8 cellular contexts compared by ENCODE assay signal in the genomic region with DNA sequence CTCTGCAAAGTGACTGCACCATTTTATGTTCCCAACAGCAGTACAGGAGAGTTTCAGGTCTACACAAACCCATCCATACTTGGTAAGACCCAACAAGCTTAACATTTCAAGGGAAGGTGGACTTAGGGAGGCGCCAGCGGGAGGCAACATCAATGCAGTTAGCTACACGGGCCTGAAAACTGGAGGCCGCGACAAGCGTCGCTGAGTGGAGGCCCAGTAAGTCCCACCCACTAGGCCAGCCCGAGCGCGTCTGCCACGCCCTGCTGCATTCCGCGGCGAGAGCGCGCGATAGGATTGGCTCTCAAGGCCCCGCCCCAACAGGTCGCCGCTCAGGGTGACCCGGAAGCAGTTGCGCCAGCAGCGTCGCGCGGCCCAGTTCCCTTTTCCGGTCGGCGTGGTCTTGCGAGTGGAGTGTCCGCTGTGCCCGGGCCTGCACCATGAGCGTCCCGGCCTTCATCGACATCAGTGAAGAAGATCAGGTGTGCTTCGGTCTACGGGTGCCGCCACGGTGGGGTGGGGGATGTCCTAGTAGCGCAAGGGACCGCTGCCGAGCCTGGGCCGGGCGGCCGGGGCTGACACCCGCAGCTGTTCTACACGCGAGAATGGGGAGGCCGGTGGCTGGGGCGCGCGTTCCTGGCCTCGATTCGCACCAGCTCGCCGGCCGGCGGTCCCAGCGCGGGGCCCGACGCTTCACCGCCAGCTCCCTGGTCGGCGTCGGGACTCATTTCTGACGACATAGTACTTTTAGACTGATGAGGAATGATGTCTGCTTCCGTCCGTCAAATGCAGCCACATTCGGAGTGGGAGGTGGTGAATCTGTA. TPM values are rescaled to one million over a fixed set of nuclear protein-coding genes. Genes with fewer than 3 reads are reported as not detected.
DNase-seq lines count a peak whose midpoint lies in the region; ATAC-seq and TF ChIP-seq lines count a peak whose summit lies in the region.

TSS of gene EIF3M (plus strand) at position 381 of the 821 bp plus-strand sequence. CDS start at position 438, 57 bp downstream.

- TF ChIP-seq CTCF in PC-9 (conservative IDR thresholded peaks at IDR 0.05), result no peak

- peak; percentile 97 for ATAC-seq in GM21619 (IDR thresholded peaks at IDR 0.05; ENCODE audit: unreplicated experiment)

- H4K20me1 ChIP-seq in PC-9 (ENCODE audit: insufficient read depth), result peaks cover 41% of the 10 kb centered on the region

- H3K9ac ChIP-seq in mucosa of stomach (ENCODE audit: low read length), result peak within 1 kb of the TSS; percentile 87

- H3K27ac ChIP-seq in PC-9, result peak within 1 kb of the TSS; percentile 83

- peak within 1 kb of the TSS; percentile 91 for H3K4me3 ChIP-seq in Jurkat, Clone E6-1 (ENCODE audit: low read length)
- H3K4me3 ChIP-seq in PC-9, result peak within 1 kb of the TSS; percentile 92
- peak within 1 kb of the TSS; percentile 87 for H3K4me3 ChIP-seq in mucosa of stomach (ENCODE audit: low read length)

- H3K9me3 ChIP-seq in PC-9 (ENCODE audit: insufficient read depth, low read depth), result no peaks in the 10 kb centered on the region
- no peaks in the 10 kb centered on the region for H3K9me3 ChIP-seq in mucosa of stomach (ENCODE audit: control insufficient read depth, low read length)

- H3K36me3 ChIP-seq in PC-9 (ENCODE audit: low read depth) (peaks cover 14% of the 10 kb centered on the region), mucosa of stomach (ENCODE audit: control insufficient read depth, insufficient read depth, low read length) (no peaks in the 10 kb centered on the region)

- H3K79me2 ChIP-seq in PC-9 (ENCODE audit: low read depth), result peaks cover 54% of the 10 kb centered on the region

- peaks cover 15% of the 10 kb centered on the region for H3F3A ChIP-seq in PC-9 (ENCODE audit: insufficient read depth, low read depth)

- H2AFZ ChIP-seq in PC-9, result peak within 1 kb of the TSS; percentile 96

- peak; percentile 88 for DNase-seq in DMS153 (lab: John Stamatoyannopoulos, UW)
- DNase-seq in Jurkat, Clone E6-1 (ENCODE audit: low read depth, low spot score), result peak; percentile 96
- peak; percentile 92 to 97 for DNase-seq in PC-9
- peak; percentile 94 for DNase-seq in activated T-cell treated with anti-CD3 and anti-CD28 coated beads, Interleukin-2, amount 50 U/mL, for 1 hour
- DNase-seq in erythroblast (lab: John Stamatoyannopoulos, UW), result peak; percentile 98 to 99
- DNase-seq in stimulated activated CD8-positive, alpha-beta memory T cell treated with anti-CD3 and anti-CD28 coated beads, Interleukin-7, amount 100 ng/mL, for 1 hour (ENCODE audit: low read depth in 2 of 2), result peak; percentile 88 to 91

- intact Hi-C loops in PC-9 (cut with micrococcal nuclease; ENCODE audit: unreplicated experiment), result loop anchor here (5.0 to 10.0 kb wide), 3 partner anchors 211 to 579 kb away; partner anchors contain the start of genes CCDC73, CSTF3 and QSER1

- H3K4me1 ChIP-seq in PC-9 (replicated peaks; ENCODE audit: insufficient read depth) (peaks cover 46% of the 10 kb centered on the region), mucosa of stomach (ENCODE audit: control insufficient read depth, insufficient read depth, low read length) (no peaks in the 10 kb centered on the region)

- CTCF ChIA-PET in PC-9 (lab: Charles Lee), result interaction anchor here (1.0 kb wide), 1 partner anchor 225 kb away, joined by 3 read pairs; no protein-coding TSS in a partner anchor

- TF ChIP-seq POLR2A in erythroblast (IDR thresholded peaks at IDR 0.05; ENCODE audit: low read length), result peak; percentile 91

- no peaks in the 10 kb centered on the region for H3K9me2 ChIP-seq in PC-9 (ENCODE audit: insufficient read depth)

- H3K27me3 ChIP-seq in PC-9 (ENCODE audit: insufficient read depth, low read depth) (no peaks in the 10 kb centered on the region), mucosa of stomach (ENCODE audit: control insufficient read depth, insufficient read depth, low read length) (no peaks in the 10 kb centered on the region)

- BruUV-seq in PC-9 (replicated peaks; lab: Mats Ljungman, UMichigan), result TSS peak; percentile 41

- POLR2A ChIA-PET in PC-9 (lab: Charles Lee; ENCODE audit: unreplicated experiment), result interaction anchor here (0.6 to 0.8 kb wide), 2 partner anchors 128 to 1219 kb away, joined by 5 read pairs; no protein-coding TSS in a partner anchor

- peak within 1 kb of the TSS; percentile 85 for H3K4me2 ChIP-seq in PC-9

RNA-seq across cellular contexts. Expression of gene EIF3M, which starts in this region (rescaled TPM):
- 601 TPM for polyA plus RNA-seq in Jurkat, Clone E6-1 (2012; ENCODE audit: insufficient read depth, insufficient read length)
- 322 and 357 TPM in 2 replicates for total RNA-seq in PC-9 (2021)

Comparison
In these comparisons a context has a peak if more than half of its experiments do, and no peak if none do; other contexts are left out.
1. Peak in every context shown above with its lines: DNase-seq, ATAC-seq, H3K4me3 ChIP-seq and H3K27ac ChIP-seq.